ENCODE assay signal across 15 cellular contexts in genomic region chr20:54257090-54257816, GRCh38. TPM values are rescaled to one million over a fixed set of nuclear protein-coding genes. Genes with fewer than 3 reads are reported as not detected.
DNase-seq lines count a peak whose midpoint lies in the region; ATAC-seq and TF ChIP-seq lines count a peak whose summit lies in the region.
"Had no signal": no experiment of that assay in that cellular context is flagged by ENCODE, and none has a peak within 500 bp of the region (broad histone marks: within the 10 kb centered on the region; RNA-seq: fewer than 3 reads in every experiment).

No MANE protein-coding gene starts in this region.

- peaks cover 44% of the 10 kb centered on the region for H3K4me1 Mint-ChIP-seq in Calu3 (ENCODE audit: low read depth, unreplicated experiment)
- H3K4me1 Mint-ChIP-seq in stimulated activated naive CD8-positive, alpha-beta T cell treated with anti-CD3 and anti-CD28 coated beads, Interleukin-15, amount 100 ng/mL, for 72 hours: no peaks in the 10 kb centered on the region
- H3K4me1 Mint-ChIP-seq: activated naive CD4-positive, alpha-beta T cell treated with anti-CD3 and anti-CD28 coated beads, Interleukin-2, amount 10 ng/mL, durations not matched to agents 7 days and 5 days; naive B cell had no signal

- no peak for TF ChIP-seq CTCF in Calu3 (IDR thresholded peaks at IDR 0.05; ENCODE audit: unreplicated experiment)
- no peak for TF ChIP-seq CTCF in ascending aorta (IDR thresholded peaks at IDR 0.05)

- no TSS peak for BruUV-seq in Calu3 (replicated peaks; lab: Mats Ljungman, UMichigan)

- no peaks in the 10 kb centered on the region for H3K9me3 Mint-ChIP-seq in Calu3 (ENCODE audit: low read depth, unreplicated experiment)
- H3K9me3 Mint-ChIP-seq in stimulated activated naive CD8-positive, alpha-beta T cell treated with anti-CD3 and anti-CD28 coated beads, Interleukin-15, amount 100 ng/mL, for 72 hours: no peaks in the 10 kb centered on the region
- H3K9me3 Mint-ChIP-seq: activated CD8-positive, alpha-beta T cell treated with anti-CD3 and anti-CD28 coated beads for 36 hours; activated naive CD4-positive, alpha-beta T cell treated with anti-CD3 and anti-CD28 coated beads, Interleukin-2, amount 10 ng/mL, durations not matched to agents 7 days and 5 days; naive B cell had no signal

- H3K4me1 ChIP-seq in ascending aorta: no peaks in the 10 kb centered on the region
- H3K4me1 ChIP-seq: upper lobe of right lung had no signal

- no peaks in the 10 kb centered on the region for H3K27me3 Mint-ChIP-seq in Calu3 (ENCODE audit: unreplicated experiment)
- H3K27me3 Mint-ChIP-seq in stimulated activated naive CD8-positive, alpha-beta T cell treated with anti-CD3 and anti-CD28 coated beads, Interleukin-15, amount 100 ng/mL, for 72 hours: no peaks in the 10 kb centered on the region

- H3K36me3 Mint-ChIP-seq in Calu3 (ENCODE audit: insufficient read depth, unreplicated experiment): no peaks in the 10 kb centered on the region
- H3K36me3 Mint-ChIP-seq: activated naive CD4-positive, alpha-beta T cell treated with anti-CD3 and anti-CD28 coated beads, Interleukin-2, amount 10 ng/mL, durations not matched to agents 7 days and 5 days; naive B cell had no signal

- H3K27ac ChIP-seq in epithelial cell of prostate: peak overlapping the region; percentile 57
- H3K27ac ChIP-seq in ascending aorta: no peak overlapping the region
- H3K27ac ChIP-seq: upper lobe of right lung had no signal

- CTCF ChIA-PET in Calu3 (lab: Charles Lee): interaction anchor here (0.6 to 2.2 kb wide), 9 partner anchors 10 to 1944 kb away, joined by 3 to 25 read pairs (median 4); no protein-coding TSS in a partner anchor

- H3K9me3 ChIP-seq in MG63 (no peaks in the 10 kb centered on the region), ascending aorta (no peaks in the 10 kb centered on the region)
- H3K9me3 ChIP-seq: upper lobe of right lung had no signal

- H3K4me3 ChIP-seq in MG63 (no peak overlapping the region), ascending aorta (no peak overlapping the region)
- H3K4me3 ChIP-seq: upper lobe of right lung had no signal

- DNase-seq in Calu3: peak; percentile 81
- DNase-seq in MG63: peak; percentile 58
- peak; percentile 71 for DNase-seq in epithelial cell of prostate (ENCODE audit: low read depth, low spot score)
- DNase-seq in non-pigmented ciliary epithelial cell (ENCODE audit: low read depth): peak; percentile 87
- no peak for DNase-seq in stimulated activated naive CD8-positive, alpha-beta T cell treated with anti-CD3 and anti-CD28 coated beads, Interleukin-15, amount 100 ng/mL, for 72 hours
- DNase-seq in ascending aorta (ENCODE audit: low spot score in 2 of 2): no peak
- DNase-seq in SHP77 (lab: John Stamatoyannopoulos, UW): no peak
- DNase-seq: activated CD8-positive, alpha-beta T cell treated with anti-CD3 and anti-CD28 coated beads for 36 hours; activated naive CD4-positive, alpha-beta T cell treated with anti-CD3 and anti-CD28 coated beads, Interleukin-2, amount 10 ng/mL, durations not matched to agents 7 days and 5 days; effector CD4-positive, alpha-beta T cell; naive B cell; NCI-H1417; NCI-H774; upper lobe of right lung had no signal

- H3K27me3 ChIP-seq in MG63 (no peaks in the 10 kb centered on the region), ascending aorta (no peaks in the 10 kb centered on the region)
- H3K27me3 ChIP-seq: upper lobe of right lung had no signal

- H3K4me3 Mint-ChIP-seq in Calu3 (ENCODE audit: low read depth, unreplicated experiment): peak overlapping the region; percentile 48
- H3K4me3 Mint-ChIP-seq in stimulated activated naive CD8-positive, alpha-beta T cell treated with anti-CD3 and anti-CD28 coated beads, Interleukin-15, amount 100 ng/mL, for 72 hours: no peak overlapping the region
- H3K4me3 Mint-ChIP-seq: activated CD8-positive, alpha-beta T cell treated with anti-CD3 and anti-CD28 coated beads for 36 hours; activated naive CD4-positive, alpha-beta T cell treated with anti-CD3 and anti-CD28 coated beads, Interleukin-2, amount 10 ng/mL, durations not matched to agents 7 days and 5 days; naive B cell had no signal

- H3K27ac Mint-ChIP-seq in Calu3 (ENCODE audit: unreplicated experiment): peak overlapping the region; percentile 90
- no peak overlapping the region for H3K27ac Mint-ChIP-seq in stimulated activated naive CD8-positive, alpha-beta T cell treated with anti-CD3 and anti-CD28 coated beads, Interleukin-15, amount 100 ng/mL, for 72 hours
- H3K27ac Mint-ChIP-seq: activated CD8-positive, alpha-beta T cell treated with anti-CD3 and anti-CD28 coated beads for 36 hours; activated naive CD4-positive, alpha-beta T cell treated with anti-CD3 and anti-CD28 coated beads, Interleukin-2, amount 10 ng/mL, durations not matched to agents 7 days and 5 days; naive B cell had no signal

- no peak for ATAC-seq in stimulated activated naive CD8-positive, alpha-beta T cell treated with anti-CD3 and anti-CD28 coated beads, Interleukin-15, amount 100 ng/mL, for 72 hours
- no peak for ATAC-seq in GM21717 (IDR thresholded peaks at IDR 0.05; ENCODE audit: unreplicated experiment)
- ATAC-seq: activated CD8-positive, alpha-beta T cell treated with anti-CD3 and anti-CD28 coated beads for 36 hours; upper lobe of right lung had no signal

- no peaks in the 10 kb centered on the region for H3K36me3 ChIP-seq in MG63
- no peaks in the 10 kb centered on the region for H3K36me3 ChIP-seq in ascending aorta
- H3K36me3 ChIP-seq: upper lobe of right lung had no signal

- intact Hi-C loops in Calu3 (cut with micrococcal nuclease; ENCODE audit: unreplicated experiment) (no loop called here), ascending aorta (cut with DNase I) (no loop called here)

RNA-seq across cellular contexts. Expression of gene PFDN4, which starts 49.4 kb away (rescaled TPM):
- total RNA-seq in Calu3 (2022): 61.8 TPM in 2 replicates
- 188 and 339 TPM in 2 replicates for total RNA-seq in MG63 (2014; rRNA removed; shearing (Covaris generic); ENCODE audit: low replicate concordance)
- 68.9 TPM for total RNA-seq in ascending aorta

Comparison
In these comparisons a context has a peak if more than half of its experiments do, and no peak if none do; other contexts are left out.
1. DNase-seq: peak in Calu3 (single experiment), MG63 (single experiment), epithelial cell of prostate (single experiment) and non-pigmented ciliary epithelial cell (single experiment); none in stimulated activated naive CD8-positive, alpha-beta T cell treated with anti-CD3 and anti-CD28 coated beads, Interleukin-15, amount 100 ng/mL, for 72 hours (0 of 2), ascending aorta (0 of 2) and SHP77 (0 of 2).